ENCODE assay signal across 19 cellular contexts in genomic region chr2:219183151-219183757, GRCh38. TPM values are rescaled to one million over a fixed set of nuclear protein-coding genes. Genes with fewer than 3 reads are reported as not detected.
A peak's percentile ranks its signal among the peaks of the same experiment; 100 is the strongest.
DNase-seq lines count a peak whose midpoint lies in the region; ATAC-seq and TF ChIP-seq lines count a peak whose summit lies in the region.
"Had no signal": no experiment of that assay in that cellular context is flagged by ENCODE, and none has a peak within 500 bp of the region (broad histone marks: within the 10 kb centered on the region; RNA-seq: fewer than 3 reads in every experiment).

No MANE protein-coding gene starts in this region.

- no peak for DNase-seq in activated CD4-positive, alpha-beta T cell treated with anti-CD3 and anti-CD28 coated beads for 36 hours
- DNase-seq in activated CD4-positive, alpha-beta T cell treated with anti-CD3 and anti-CD28 coated beads, Interleukin-2, amount 50 U/mL, for 1 hour, result no peak
- DNase-seq in T-cell, result no peak
- DNase-seq in neural progenitor cell (ENCODE audit: low spot score), result no peak
- DNase-seq in GM03348 (ENCODE audit: low spot score), result no peak
- no peak for DNase-seq in anterior cingulate cortex (lab: John Stamatoyannopoulos, UW)
- no peak for DNase-seq in GM13976 (ENCODE audit: low spot score)
- DNase-seq: 8988T; activated B cell treated with CpG ODN at 0.5 μM for 24 hours; activated CD8-positive, alpha-beta memory T cell treated with anti-CD3 and anti-CD28 coated beads, Interleukin-2, amount 50 U/mL, for 4 hours; cortex of kidney; H7; heart right ventricle; NCI-H1417 treated with DMSO at 0.1 percent for 48 hours; NCI-H526; SHP77; stimulated activated CD4-positive, alpha-beta T cell treated with anti-CD3 and anti-CD28 coated beads, Interleukin-2, amount 100 ng/mL, for 24 hours had no signal

- no peak for ATAC-seq in activated CD4-positive, alpha-beta T cell treated with anti-CD3 and anti-CD28 coated beads for 36 hours
- ATAC-seq in T-cell (replicated peaks in 1 of 4), result no peak
- ATAC-seq: heart right ventricle had no signal

- no peak overlapping the region for H3K4me2 ChIP-seq in neural progenitor cell

- in situ Hi-C loops in GM13976 (cut with MboI; ENCODE audit: low sequenced_read_pairs, unreplicated experiment), result no loop called here

- no peaks in the 10 kb centered on the region for H3K27me3 Mint-ChIP-seq in activated CD4-positive, alpha-beta T cell treated with anti-CD3 and anti-CD28 coated beads for 36 hours
- H3K27me3 Mint-ChIP-seq in T-cell (no peaks in the 10 kb centered on the region), neural progenitor cell (ENCODE audit: insufficient read depth, low read depth) (peaks cover 7% of the 10 kb centered on the region)
- H3K27me3 Mint-ChIP-seq in dendritic cell treated with granulocyte-macrophage colony-stimulating factor and Interleukin-4, amounts not matched to agents 40 ng/mL and 50 ng/mL, for 4 days, result no peaks in the 10 kb centered on the region
- H3K27me3 Mint-ChIP-seq: activated B cell treated with CpG ODN at 0.5 μM for 24 hours had no signal

- H3K4me1 ChIP-seq in neural progenitor cell, result peaks cover 7% of the 10 kb centered on the region

- peak overlapping the region; percentile 53 for H3K27ac Mint-ChIP-seq in activated CD4-positive, alpha-beta T cell treated with anti-CD3 and anti-CD28 coated beads for 36 hours
- H3K27ac Mint-ChIP-seq in T-cell, result peak overlapping the region; percentile 73 to 79
- H3K27ac Mint-ChIP-seq in dendritic cell treated with granulocyte-macrophage colony-stimulating factor and Interleukin-4, amounts not matched to agents 40 ng/mL and 50 ng/mL, for 4 days, result peak overlapping the region; percentile 71
- H3K27ac Mint-ChIP-seq in neural progenitor cell, result no peak overlapping the region
- H3K27ac Mint-ChIP-seq: activated B cell treated with CpG ODN at 0.5 μM for 24 hours had no signal

- no peaks in the 10 kb centered on the region for H3K9me3 Mint-ChIP-seq in activated CD4-positive, alpha-beta T cell treated with anti-CD3 and anti-CD28 coated beads for 36 hours (ENCODE audit: low read depth)
- no peaks in the 10 kb centered on the region for H3K9me3 Mint-ChIP-seq in T-cell
- H3K9me3 Mint-ChIP-seq in dendritic cell treated with granulocyte-macrophage colony-stimulating factor and Interleukin-4, amounts not matched to agents 40 ng/mL and 50 ng/mL, for 4 days, result no peaks in the 10 kb centered on the region
- no peaks in the 10 kb centered on the region for H3K9me3 Mint-ChIP-seq in neural progenitor cell
- H3K9me3 Mint-ChIP-seq: activated B cell treated with CpG ODN at 0.5 μM for 24 hours had no signal

- H3K27ac ChIP-seq in neural progenitor cell, result no peak overlapping the region
- H3K27ac ChIP-seq: heart right ventricle had no signal

- H2AFZ ChIP-seq in neural progenitor cell (replicated peaks), result no peak overlapping the region

- no peaks in the 10 kb centered on the region for H3K36me3 ChIP-seq in neural progenitor cell

- POLR2A ChIA-PET in activated CD4-positive, alpha-beta T cell treated with anti-CD3 and anti-CD28 coated beads for 36 hours (lab: Charles Lee), result no interaction called here
- POLR2A ChIA-PET in T-cell (lab: Charles Lee), result no interaction called here

- peaks cover 43% of the 10 kb centered on the region for H3K36me3 Mint-ChIP-seq in activated CD4-positive, alpha-beta T cell treated with anti-CD3 and anti-CD28 coated beads for 36 hours (ENCODE audit: low read depth)
- H3K36me3 Mint-ChIP-seq in T-cell, result peaks cover 44% of the 10 kb centered on the region
- H3K36me3 Mint-ChIP-seq in dendritic cell treated with granulocyte-macrophage colony-stimulating factor and Interleukin-4, amounts not matched to agents 40 ng/mL and 50 ng/mL, for 4 days (ENCODE audit: low read depth), result peaks cover 90% of the 10 kb centered on the region
- peaks cover 20% of the 10 kb centered on the region for H3K36me3 Mint-ChIP-seq in neural progenitor cell

- H3K4me3 ChIP-seq in neural progenitor cell, result no peak overlapping the region
- H3K4me3 ChIP-seq: heart right ventricle had no signal

- no peak overlapping the region for H3K9ac ChIP-seq in neural progenitor cell

- no peaks in the 10 kb centered on the region for H3K27me3 ChIP-seq in neural progenitor cell
- H3K27me3 ChIP-seq: heart right ventricle had no signal

- intact Hi-C loops in activated CD4-positive, alpha-beta T cell treated with anti-CD3 and anti-CD28 coated beads for 36 hours (cut with DNase I, micrococcal nuclease), result no loop called here
- intact Hi-C loops in dendritic cell treated with granulocyte-macrophage colony-stimulating factor and Interleukin-4, amounts not matched to agents 40 ng/mL and 50 ng/mL, for 4 days (cut with micrococcal nuclease), result no loop called here

- no peak for TF ChIP-seq CTCF in neural progenitor cell (IDR thresholded peaks at IDR 0.05)
- no peak for TF ChIP-seq CTCF in GM13976 (IDR thresholded peaks at IDR 0.05; ENCODE audit: borderline replicate concordance, control extremely low read depth, extremely low read depth, insufficient read depth, missing control alignments)

- peaks cover 11% of the 10 kb centered on the region for H4K20me1 ChIP-seq in neural progenitor cell (ENCODE audit: low read depth)

- H3K4me3 Mint-ChIP-seq in activated CD4-positive, alpha-beta T cell treated with anti-CD3 and anti-CD28 coated beads for 36 hours, result no peak overlapping the region
- H3K4me3 Mint-ChIP-seq in T-cell, result peak overlapping the region in 1 of 3 donors; percentile 49
- peak overlapping the region; percentile 28 for H3K4me3 Mint-ChIP-seq in dendritic cell treated with granulocyte-macrophage colony-stimulating factor and Interleukin-4, amounts not matched to agents 40 ng/mL and 50 ng/mL, for 4 days
- peak overlapping the region; percentile 47 for H3K4me3 Mint-ChIP-seq in neural progenitor cell
- H3K4me3 Mint-ChIP-seq: activated B cell treated with CpG ODN at 0.5 μM for 24 hours had no signal

- H3K4me1 Mint-ChIP-seq in activated CD4-positive, alpha-beta T cell treated with anti-CD3 and anti-CD28 coated beads for 36 hours, result peaks cover 58% of the 10 kb centered on the region
- H3K4me1 Mint-ChIP-seq in T-cell, result peaks cover 48 to 55% (median 49%) of the 10 kb centered on the region in 3 donors
- H3K4me1 Mint-ChIP-seq in dendritic cell treated with granulocyte-macrophage colony-stimulating factor and Interleukin-4, amounts not matched to agents 40 ng/mL and 50 ng/mL, for 4 days (ENCODE audit: low read depth), result peaks cover 58% of the 10 kb centered on the region
- peaks cover 12% of the 10 kb centered on the region for H3K4me1 Mint-ChIP-seq in neural progenitor cell

- H3F3A ChIP-seq in neural progenitor cell (ENCODE audit: low read depth), result peaks cover 5% of the 10 kb centered on the region

- CTCF ChIA-PET in activated CD4-positive, alpha-beta T cell treated with anti-CD3 and anti-CD28 coated beads for 36 hours (lab: Charles Lee), result interaction anchor here (1.1 to 2.2 kb wide), 4 partner anchors 14 to 62 kb away, joined by 3 to 5 read pairs (median 4); partner anchors contain the start of genes GLB1L and STK16
- CTCF ChIA-PET in T-cell (lab: Charles Lee), result interaction anchor here in 1 of 2 donors (1.4 kb wide), 1 partner anchor 9 kb away, joined by 3 read pairs; no protein-coding TSS in a partner anchor

- H3K79me2 ChIP-seq in neural progenitor cell (ENCODE audit: low read depth), result peaks cover 15% of the 10 kb centered on the region

- H3K9me3 ChIP-seq in neural progenitor cell (ENCODE audit: low read depth), result no peaks in the 10 kb centered on the region
- H3K9me3 ChIP-seq: heart right ventricle had no signal

RNA-seq across cellular contexts. Expression of gene RETREG2, which starts 5.2 kb away (rescaled TPM):
- 10 to 100 TPM; 58.8 to 70.1 TPM for total RNA-seq in activated CD4-positive, alpha-beta T cell treated with anti-CD3 and anti-CD28 coated beads for 36 hours
- total RNA-seq in T-cell (100 to 1,000 TPM in 3 of 5 donors, 10 to 100 TPM in 2; 85.2 to 131 (median 109) TPM), neural progenitor cell (ENCODE audit: low replicate concordance) (32.9 and 53.5 TPM in 2 replicates)

RNA-seq across cellular contexts. Expression of gene CNPPD1, which starts 6.5 kb away (rescaled TPM):
- total RNA-seq in activated CD4-positive, alpha-beta T cell treated with anti-CD3 and anti-CD28 coated beads for 36 hours, result 10 to 100 TPM; 38.7 to 41.4 TPM
- 10 to 100 TPM; 49.2 to 89.5 (median 83.2) TPM for total RNA-seq in T-cell
- total RNA-seq in neural progenitor cell (ENCODE audit: low replicate concordance), result 15.8 and 21.8 TPM in 2 replicates

RNA-seq across cellular contexts. Expression of gene SLC23A3, which starts 13.4 kb away (rescaled TPM):
- 1 to 10 TPM; 1.2 to 1.9 TPM for total RNA-seq in activated CD4-positive, alpha-beta T cell treated with anti-CD3 and anti-CD28 coated beads for 36 hours
- total RNA-seq in T-cell, result 1 to 10 TPM in 3 of 5 donors, under 1 TPM in 2; 0.54 to 8.7 (median 5.1) TPM
- total RNA-seq in neural progenitor cell (ENCODE audit: low replicate concordance), result 0.06 and 1.4 TPM in 2 replicates
- total RNA-seq: H7, myocyte had no signal

RNA-seq across cellular contexts. Expression of gene NHEJ1, which starts 22.6 kb away (rescaled TPM):
- 10 to 100 TPM; 20.7 to 23.8 TPM for total RNA-seq in activated CD4-positive, alpha-beta T cell treated with anti-CD3 and anti-CD28 coated beads for 36 hours
- total RNA-seq in T-cell (10 to 100 TPM; 17.3 to 21.1 (median 18.2) TPM), neural progenitor cell (ENCODE audit: low replicate concordance) (23.9 and 25.5 TPM in 2 replicates)

RNA-seq across cellular contexts. Expression of gene ZFAND2B, which starts 23.3 kb away (rescaled TPM):
- total RNA-seq in activated CD4-positive, alpha-beta T cell treated with anti-CD3 and anti-CD28 coated beads for 36 hours, result 10 to 100 TPM; 21.5 to 27.6 TPM
- 10 to 100 TPM; 61.7 to 91.6 (median 85.6) TPM for total RNA-seq in T-cell
- total RNA-seq in neural progenitor cell (ENCODE audit: low replicate concordance), result 13.6 and 23.8 TPM in 2 replicates
